ENCODE assay signal across 28 cellular contexts in genomic region chr3:100234364-100234763, GRCh38.
"Had no signal": no experiment of that assay in that cellular context is flagged by ENCODE, and none has a peak within 500 bp of the region (broad histone marks: within the 10 kb centered on the region; RNA-seq: fewer than 3 reads in every experiment).

No MANE protein-coding gene starts in this region.

- H3K9ac ChIP-seq: neural progenitor cell had no signal

- DNase-seq: heart right ventricle; islet precursor cell; left ventricle myocardium inferior; natural killer cell; nephron progenitor cell; occipital lobe; ovary; posterior cingulate gyrus; retina; right cardiac atrium; sigmoid colon; small intestine; spleen; stimulated activated CD4-positive, alpha-beta T cell treated with anti-CD3 and anti-CD28 coated beads, Interleukin-4, amount 100 ng/mL, for 24 hours; stimulated activated naive CD4-positive, alpha-beta T cell; tibial artery; trophoblast cell; upper lobe of right lung had no signal

- ATAC-seq: heart right ventricle; natural killer cell; right cardiac atrium; stimulated activated effector memory CD8-positive, alpha-beta T cell treated with anti-CD3 and anti-CD28 coated beads, Interleukin-12 subunit alpha, Interleukin-12 subunit beta, amount 100 ng/mL, for 72 hours; upper lobe of right lung had no signal

- H3K27ac ChIP-seq: heart right ventricle, hepatocyte, left ventricle myocardium inferior, neural progenitor cell, neutrophil, ovary, prostate gland, sigmoid colon, spleen, suprapubic skin, thoracic aorta, tibial artery, upper lobe of right lung had no signal

- H3K9me3 Mint-ChIP-seq: natural killer cell had no signal

- H3K36me3 Mint-ChIP-seq: natural killer cell; neural progenitor cell; stimulated activated effector memory CD8-positive, alpha-beta T cell treated with anti-CD3 and anti-CD28 coated beads, Interleukin-12 subunit alpha, Interleukin-12 subunit beta, amount 100 ng/mL, for 72 hours had no signal

- H3K4me3 ChIP-seq: heart right ventricle, hepatocyte, left ventricle myocardium inferior, lung, neural progenitor cell, ovary, prostate gland, sigmoid colon, spleen, suprapubic skin, thoracic aorta, tibial artery, upper lobe of right lung had no signal

- H3K4me2 ChIP-seq: hepatocyte, neural progenitor cell had no signal

- H3K27ac Mint-ChIP-seq: natural killer cell; nephron progenitor cell; neural progenitor cell; stimulated activated effector memory CD8-positive, alpha-beta T cell treated with anti-CD3 and anti-CD28 coated beads, Interleukin-12 subunit alpha, Interleukin-12 subunit beta, amount 100 ng/mL, for 72 hours; stimulated activated naive CD8-positive, alpha-beta T cell treated with anti-CD3 and anti-CD28 coated beads, Interleukin-15, Interleukin-2, amounts not matched to agents 100 ng/mL and 50 ng/mL, for 24 hours had no signal

- H3K9me3 ChIP-seq: neutrophil, ovary, prostate gland had no signal

- H3K36me3 ChIP-seq: heart right ventricle, left ventricle myocardium inferior, neural progenitor cell, neutrophil, ovary, prostate gland, sigmoid colon, spleen, suprapubic skin, thoracic aorta, tibial artery, upper lobe of right lung had no signal

- H3K4me1 ChIP-seq: heart right ventricle, left ventricle myocardium inferior, neural progenitor cell, prostate gland, spleen, suprapubic skin, tibial artery, upper lobe of right lung had no signal

- H3K27me3 ChIP-seq: heart right ventricle, hepatocyte, neural progenitor cell, neutrophil, ovary, sigmoid colon, spleen, suprapubic skin, tibial artery, upper lobe of right lung had no signal

- H3K4me1 Mint-ChIP-seq: natural killer cell, neural progenitor cell had no signal

- FAIRE-seq: small intestine, urothelium cell line had no signal

- H3K27me3 Mint-ChIP-seq: stimulated activated naive CD8-positive, alpha-beta T cell treated with anti-CD3 and anti-CD28 coated beads, Interleukin-15, Interleukin-2, amounts not matched to agents 100 ng/mL and 50 ng/mL, for 24 hours had no signal

- H3K79me2 ChIP-seq: hepatocyte had no signal

- H3K4me3 Mint-ChIP-seq: natural killer cell; nephron progenitor cell; neural progenitor cell; stimulated activated effector memory CD8-positive, alpha-beta T cell treated with anti-CD3 and anti-CD28 coated beads, Interleukin-12 subunit alpha, Interleukin-12 subunit beta, amount 100 ng/mL, for 72 hours; stimulated activated naive CD8-positive, alpha-beta T cell treated with anti-CD3 and anti-CD28 coated beads, Interleukin-15, Interleukin-2, amounts not matched to agents 100 ng/mL and 50 ng/mL, for 24 hours had no signal

- H2AFZ ChIP-seq: hepatocyte, neural progenitor cell had no signal
